Comparison of ENCODE assay signal across 23 cellular contexts in the genomic region with DNA sequence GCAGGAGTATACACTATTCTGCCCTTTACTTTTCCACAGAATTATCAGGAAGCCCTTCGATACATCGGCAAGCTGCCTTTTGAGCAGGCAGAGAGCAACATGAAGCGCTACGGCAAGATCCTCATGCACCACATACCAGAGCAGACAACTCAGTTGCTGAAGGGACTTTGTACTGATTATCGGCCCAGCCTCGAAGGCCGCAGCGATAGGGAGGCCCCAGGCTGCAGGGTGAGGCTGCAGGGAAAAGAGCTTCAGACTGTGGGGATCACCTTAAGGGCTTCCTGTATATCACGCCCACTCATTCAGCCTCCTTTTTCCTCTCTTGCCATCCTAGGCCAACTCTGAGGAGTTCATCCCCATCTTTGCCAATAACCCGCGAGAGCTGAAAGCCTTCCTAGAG.
"Had no signal": no experiment of that assay in that cellular context is flagged by ENCODE, and none has a peak within 500 bp of the region (broad histone marks: within the 10 kb centered on the region; RNA-seq: fewer than 3 reads in every experiment).

No MANE protein-coding gene starts in this region.

- H3K4me3 Mint-ChIP-seq: mesothelial cell of epicardium; natural killer cell; nephron progenitor cell; neural progenitor cell; stimulated activated memory B cell treated with anti-CD40 and anti-IgM and Interleukin-4, amounts not matched to agents 10 μg/mL and 1 μg/mL and 100 μg/mL, for 72 hours; stimulated activated naive CD8-positive, alpha-beta T cell treated with anti-CD3 and anti-CD28 coated beads, Interleukin-15, amount 100 ng/mL, for 72 hours; type B pancreatic cell had no signal

- H3K4me1 Mint-ChIP-seq: mesothelial cell of epicardium; nephron progenitor cell; neural progenitor cell; stimulated activated naive CD8-positive, alpha-beta T cell treated with anti-CD3 and anti-CD28 coated beads, Interleukin-15, amount 100 ng/mL, for 72 hours had no signal

- H3K27me3 Mint-ChIP-seq: naive B cell; stimulated activated memory B cell treated with anti-CD40 and anti-IgM and Interleukin-4, amounts not matched to agents 10 μg/mL and 1 μg/mL and 100 μg/mL, for 72 hours; stimulated activated naive CD8-positive, alpha-beta T cell treated with anti-CD3 and anti-CD28 coated beads, Interleukin-15, amount 100 ng/mL, for 72 hours; type B pancreatic cell had no signal

- H3K9me3 Mint-ChIP-seq: mesothelial cell of epicardium; naive B cell; natural killer cell; nephron progenitor cell; neural progenitor cell; stimulated activated memory B cell treated with anti-CD40 and anti-IgM and Interleukin-4, amounts not matched to agents 10 μg/mL and 1 μg/mL and 100 μg/mL, for 72 hours; stimulated activated naive CD8-positive, alpha-beta T cell treated with anti-CD3 and anti-CD28 coated beads, Interleukin-15, amount 100 ng/mL, for 72 hours; type B pancreatic cell had no signal

- ATAC-seq: natural killer cell; right cardiac atrium; sciatic nerve; stimulated activated memory B cell treated with anti-CD40 and anti-IgM and Interleukin-4, amounts not matched to agents 10 μg/mL and 1 μg/mL and 100 μg/mL, for 72 hours; stimulated activated naive CD8-positive, alpha-beta T cell treated with anti-CD3 and anti-CD28 coated beads, Interleukin-15, amount 100 ng/mL, for 72 hours had no signal

- DNase-seq: hippocampal formation; left ventricle myocardium inferior; mesendoderm; naive B cell; natural killer cell; nephron progenitor cell; occipital lobe; ovary; retina; stimulated activated CD4-positive, alpha-beta T cell treated with anti-CD3 and anti-CD28 coated beads, Interleukin-1b, Interleukin-23, amount 100 ng/mL, for 48 hours; stimulated activated CD4-positive, alpha-beta T cell treated with anti-CD3 and anti-CD28 coated beads, Interleukin-2, amount 100 ng/mL, for 48 hours; stimulated activated CD4-positive, alpha-beta T cell treated with anti-CD3 and anti-CD28 coated beads, Interleukin-4, amount 100 ng/mL, for 4 hours; stimulated activated CD8-positive, alpha-beta memory T cell treated with anti-CD3 and anti-CD28 coated beads, Interleukin-4, amount 100 ng/mL, for 48 hours; stimulated activated naive CD4-positive, alpha-beta T cell treated with Interleukin-2 at 50 U/mL for 16 hours; stimulated activated naive CD8-positive, alpha-beta T cell treated with anti-CD3 and anti-CD28 coated beads, Interleukin-15, amount 100 ng/mL, for 72 hours; substantia nigra; uterus had no signal

- H3K36me3 Mint-ChIP-seq: natural killer cell had no signal

- H3K27ac Mint-ChIP-seq: mesothelial cell of epicardium; natural killer cell; nephron progenitor cell; neural progenitor cell; stimulated activated memory B cell treated with anti-CD40 and anti-IgM and Interleukin-4, amounts not matched to agents 10 μg/mL and 1 μg/mL and 100 μg/mL, for 72 hours; type B pancreatic cell had no signal
